Comparison of ENCODE assay signal across 20 cellular contexts in genomic region chr2:48991415-48992131, GRCh38.
DNase-seq lines count a peak whose midpoint lies in the region; ATAC-seq and TF ChIP-seq lines count a peak whose summit lies in the region.
"Had no signal": no experiment of that assay in that cellular context is flagged by ENCODE, and none has a peak within 500 bp of the region (broad histone marks: within the 10 kb centered on the region; RNA-seq: fewer than 3 reads in every experiment).

No MANE protein-coding gene starts in this region.

- H3K4me3 ChIP-seq in dorsolateral prefrontal cortex = no peak overlapping the region
- H3K4me3 ChIP-seq: coronary artery, esophagus muscularis mucosa, GM23248, left lung, vagina had no signal

- intact Hi-C loops in dorsolateral prefrontal cortex (cut with DNase I) = no loop called here
- intact Hi-C loops in CD14-positive monocyte (cut with micrococcal nuclease) = no loop called here

- peaks cover 0 to 2% (median 0%) of the 10 kb centered on the region in 3 donors for H3K27me3 Mint-ChIP-seq in CD14-positive monocyte (ENCODE audit: low read depth in 3 of 3)
- H3K27me3 Mint-ChIP-seq: activated CD4-positive, alpha-beta T cell treated with anti-CD3 and anti-CD28 coated beads for 36 hours; activated T-cell treated with anti-CD3 and anti-CD28 coated beads, Interleukin-2, amount 50 U/mL, for 24 hours had no signal

- no peaks in the 10 kb centered on the region for H3K27me3 ChIP-seq in dorsolateral prefrontal cortex
- H3K27me3 ChIP-seq: esophagus muscularis mucosa, left lung, vagina had no signal

- DNase-seq in nucleus accumbens (lab: John Stamatoyannopoulos, UW) (no peak), dorsolateral prefrontal cortex (no peak), CD14-positive monocyte (ENCODE audit: low spot score) (no peak), NCI-H510A treated with DMSO at 0.1 percent for 48 hours (lab: John Stamatoyannopoulos, UW) (no peak)
- DNase-seq: activated CD4-positive, alpha-beta T cell treated with anti-CD3 and anti-CD28 coated beads for 36 hours; activated T-cell treated with anti-CD3 and anti-CD28 coated beads, Interleukin-2, amount 50 U/mL, for 24 hours; amniotic stem cell; GM23248; left lung; natural killer cell; NCI-H2171 treated with DMSO at 0.1 percent for 48 hours; right cardiac atrium; T-helper 1 cell had no signal

- no peak overlapping the region for H3K27ac ChIP-seq in dorsolateral prefrontal cortex
- H3K27ac ChIP-seq: coronary artery, esophagus muscularis mucosa, GM23248, left lung, vagina had no signal

- ATAC-seq in GM18511 (IDR thresholded peaks at IDR 0.05; ENCODE audit: unreplicated experiment) (peak; percentile 75), GM19467 (IDR thresholded peaks at IDR 0.05; ENCODE audit: unreplicated experiment) (peak; percentile 55), HG02870 (IDR thresholded peaks at IDR 0.05; ENCODE audit: unreplicated experiment) (peak; percentile 64), HG03469 (IDR thresholded peaks at IDR 0.05; ENCODE audit: unreplicated experiment) (peak; percentile 39)
- ATAC-seq: activated CD4-positive, alpha-beta T cell treated with anti-CD3 and anti-CD28 coated beads for 36 hours; left lung; natural killer cell; right cardiac atrium had no signal

- peaks cover 0 to 5% (median 0%) of the 10 kb centered on the region in 7 donors for H3K9me3 Mint-ChIP-seq in CD14-positive monocyte
- H3K9me3 Mint-ChIP-seq: activated T-cell treated with anti-CD3 and anti-CD28 coated beads, Interleukin-2, amount 50 U/mL, for 24 hours had no signal

- no peaks in the 10 kb centered on the region for H3K36me3 Mint-ChIP-seq in CD14-positive monocyte
- H3K36me3 Mint-ChIP-seq: natural killer cell had no signal

- H3K4me1 Mint-ChIP-seq in CD14-positive monocyte = no peaks in the 10 kb centered on the region
- H3K4me1 Mint-ChIP-seq: activated CD4-positive, alpha-beta T cell treated with anti-CD3 and anti-CD28 coated beads for 36 hours; natural killer cell had no signal

- TF ChIP-seq CTCF in dorsolateral prefrontal cortex (IDR thresholded peaks at IDR 0.05 in 54 of 56, conservative IDR thresholded peaks at IDR 0.05 in 2 of 56; ENCODE audit: low read depth in 1 of 56, partially characterized antibody in 56 of 56) (no peak), CD14-positive monocyte (IDR thresholded peaks at IDR 0.05) (no peak)

- no peak overlapping the region for H3K4me3 Mint-ChIP-seq in CD14-positive monocyte
- H3K4me3 Mint-ChIP-seq: activated CD4-positive, alpha-beta T cell treated with anti-CD3 and anti-CD28 coated beads for 36 hours; activated T-cell treated with anti-CD3 and anti-CD28 coated beads, Interleukin-2, amount 50 U/mL, for 24 hours; natural killer cell had no signal

- no peak overlapping the region for H3K27ac Mint-ChIP-seq in CD14-positive monocyte
- H3K27ac Mint-ChIP-seq: activated CD4-positive, alpha-beta T cell treated with anti-CD3 and anti-CD28 coated beads for 36 hours; activated T-cell treated with anti-CD3 and anti-CD28 coated beads, Interleukin-2, amount 50 U/mL, for 24 hours; natural killer cell had no signal
